12 cellular contexts compared by ENCODE assay signal in genomic region chr3:117814975-117815374, GRCh38.
"Had no signal": no experiment of that assay in that cellular context is flagged by ENCODE, and none has a peak within 500 bp of the region (broad histone marks: within the 10 kb centered on the region; RNA-seq: fewer than 3 reads in every experiment).

No MANE protein-coding gene starts in this region.

- ATAC-seq: activated T-cell treated with anti-CD3 and anti-CD28 coated beads, Interleukin-2, amount 50 U/mL, for 4 hours; heart right ventricle; psoas muscle; sciatic nerve had no signal

- H3K36me3 ChIP-seq: breast epithelium, heart right ventricle, left ventricle myocardium inferior had no signal

- H3K9me3 ChIP-seq: breast epithelium, heart right ventricle, left ventricle myocardium inferior, psoas muscle had no signal

- H3K27me3 ChIP-seq: breast epithelium, heart right ventricle had no signal

- H3K4me1 ChIP-seq: breast epithelium, heart right ventricle, left ventricle myocardium inferior, psoas muscle had no signal

- DNase-seq: activated CD4-positive, alpha-beta memory T cell treated with anti-CD3 and anti-CD28 coated beads for 36 hours; activated effector memory CD4-positive, alpha-beta T cell treated with anti-CD3 and anti-CD28 coated beads, Interleukin-2, amount 50 U/mL, for 16 hours; activated T-cell treated with anti-CD3 and anti-CD28 coated beads, Interleukin-2, amount 50 U/mL, for 4 hours; anterior cingulate cortex; heart right ventricle; left ventricle myocardium inferior; psoas muscle; stimulated activated CD4-positive, alpha-beta T cell treated with anti-CD3 and anti-CD28 coated beads, Interleukin-2, amount 100 ng/mL, for 24 hours; stimulated activated naive CD4-positive, alpha-beta T cell; T1000 had no signal

- H3K4me3 ChIP-seq: breast epithelium, heart right ventricle, left ventricle myocardium inferior, psoas muscle had no signal

- H3K27ac ChIP-seq: breast epithelium, heart right ventricle, left ventricle myocardium inferior, psoas muscle had no signal
